ENCODE assay signal across 1 cellular context in genomic region chr17:1082579-1082978, GRCh38.
TF ChIP-seq lines count a peak whose summit lies in the region.

No MANE protein-coding gene starts in this region.

TF ChIP-seq in neural cell, 6 proteins besides CTCF, POLR2A, EP300 and RAD21 (continued from another document):
- TF ChIP-seq, protein P1, sequence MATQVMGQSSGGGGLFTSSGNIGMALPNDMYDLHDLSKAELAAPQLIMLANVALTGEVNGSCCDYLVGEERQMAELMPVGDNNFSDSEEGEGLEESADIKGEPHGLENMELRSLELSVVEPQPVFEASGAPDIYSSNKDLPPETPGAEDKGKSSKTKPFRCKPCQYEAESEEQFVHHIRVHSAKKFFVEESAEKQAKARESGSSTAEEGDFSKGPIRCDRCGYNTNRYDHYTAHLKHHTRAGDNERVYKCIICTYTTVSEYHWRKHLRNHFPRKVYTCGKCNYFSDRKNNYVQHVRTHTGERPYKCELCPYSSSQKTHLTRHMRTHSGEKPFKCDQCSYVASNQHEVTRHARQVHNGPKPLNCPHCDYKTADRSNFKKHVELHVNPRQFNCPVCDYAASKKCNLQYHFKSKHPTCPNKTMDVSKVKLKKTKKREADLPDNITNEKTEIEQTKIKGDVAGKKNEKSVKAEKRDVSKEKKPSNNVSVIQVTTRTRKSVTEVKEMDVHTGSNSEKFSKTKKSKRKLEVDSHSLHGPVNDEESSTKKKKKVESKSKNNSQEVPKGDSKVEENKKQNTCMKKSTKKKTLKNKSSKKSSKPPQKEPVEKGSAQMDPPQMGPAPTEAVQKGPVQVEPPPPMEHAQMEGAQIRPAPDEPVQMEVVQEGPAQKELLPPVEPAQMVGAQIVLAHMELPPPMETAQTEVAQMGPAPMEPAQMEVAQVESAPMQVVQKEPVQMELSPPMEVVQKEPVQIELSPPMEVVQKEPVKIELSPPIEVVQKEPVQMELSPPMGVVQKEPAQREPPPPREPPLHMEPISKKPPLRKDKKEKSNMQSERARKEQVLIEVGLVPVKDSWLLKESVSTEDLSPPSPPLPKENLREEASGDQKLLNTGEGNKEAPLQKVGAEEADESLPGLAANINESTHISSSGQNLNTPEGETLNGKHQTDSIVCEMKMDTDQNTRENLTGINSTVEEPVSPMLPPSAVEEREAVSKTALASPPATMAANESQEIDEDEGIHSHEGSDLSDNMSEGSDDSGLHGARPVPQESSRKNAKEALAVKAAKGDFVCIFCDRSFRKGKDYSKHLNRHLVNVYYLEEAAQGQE (IDR thresholded peaks at IDR 0.05; ENCODE audit: borderline replicate concordance), result no peak
- TF ChIP-seq TAF1 (IDR thresholded peaks at IDR 0.05; ENCODE audit: low read depth), result no peak
